ENCODE assay signal across 8 cellular contexts in genomic region chr3:12841085-12841969, GRCh38. TPM values are rescaled to one million over a fixed set of nuclear protein-coding genes. Genes with fewer than 3 reads are reported as not detected.
DNase-seq lines count a peak whose midpoint lies in the region; ATAC-seq, FAIRE-seq and TF ChIP-seq lines count a peak whose summit lies in the region.

TSS of gene RPL32 (minus strand) at chr3:12841565. CDS start at chr3:12840237, 1,328 bp downstream.

- peaks cover 26% of the 10 kb centered on the region for H3K36me3 ChIP-seq in bronchial epithelial cell (ENCODE audit: control insufficient read depth, insufficient read depth, low read length)

- H3K36me3 Mint-ChIP-seq in immature natural killer cell = peaks cover 8 to 27% (median 11%) of the 10 kb centered on the region in 3 donors

- H3K9me3 Mint-ChIP-seq in immature natural killer cell = no peaks in the 10 kb centered on the region

- peak within 1 kb of the TSS; percentile 99 to 100 (median 100) for H3K27ac Mint-ChIP-seq in immature natural killer cell

- H3K4me3 Mint-ChIP-seq in immature natural killer cell = peak within 1 kb of the TSS; percentile 95 to 99 (median 96)

- TF ChIP-seq CTCF in WI38 (IDR thresholded peaks at IDR 0.05; ENCODE audit: low read depth, low read length) = peak; percentile 73
- TF ChIP-seq CTCF in bronchial epithelial cell (IDR thresholded peaks at IDR 0.05; ENCODE audit: insufficient read depth, low read length, severe bottlenecking) = peak; percentile 71

- no peaks in the 10 kb centered on the region for H3K27me3 ChIP-seq in bronchial epithelial cell (ENCODE audit: control insufficient read depth, insufficient read depth, low read length)

- ATAC-seq in GM18909 (IDR thresholded peaks at IDR 0.05; ENCODE audit: poor library complexity, unreplicated experiment) (peak; percentile 85), HG03175 (IDR thresholded peaks at IDR 0.05; ENCODE audit: unreplicated experiment) (peak; percentile 84)

- no peak for FAIRE-seq in bronchial epithelial cell (lab: Jason Lieb, UNC)

- H3K4me1 Mint-ChIP-seq in immature natural killer cell = peaks cover 47 to 55% of the 10 kb centered on the region in 2 donors

- H3K4me3 ChIP-seq in WI38 (ENCODE audit: low read depth, low read length) = peak within 1 kb of the TSS; percentile 96
- H3K4me3 ChIP-seq in bronchial epithelial cell (ENCODE audit: low read depth, low read length) = peak within 1 kb of the TSS; percentile 83

- peaks cover 0 to 7% (median 6%) of the 10 kb centered on the region in 3 donors for H3K27me3 Mint-ChIP-seq in immature natural killer cell (ENCODE audit: low read depth in 3 of 3)

- peak; percentile 85 for DNase-seq in AG08396 (ENCODE audit: low spot score)
- DNase-seq in NCI-H2227 treated with DMSO at 0.1 percent for 48 hours (lab: John Stamatoyannopoulos, UW) = peak; percentile 98
- peak; percentile 90 for DNase-seq in bronchial epithelial cell (ENCODE audit: low read depth)
- DNase-seq in immature natural killer cell = peak; percentile 87 to 90 (median 89)
- peak; percentile 93 for DNase-seq in smooth muscle cell of the brain vasculature (ENCODE audit: low read depth, low spot score)

RNA-seq across cellular contexts. Expression of gene RPL32, which starts in this region (rescaled TPM):
- total RNA-seq in bronchial epithelial cell = 2,605 and 2,954 TPM in 2 replicates
- polyA plus RNA-seq in immature natural killer cell = 1,000 to 10,000 TPM in 2 of 3 donors, 100 to 1,000 TPM in 1; 525 to 1,812 (median 1,173) TPM

Comparison
In these comparisons a context has a peak if more than half of its experiments do, and no peak if none do; other contexts are left out.
1. Peak in every context shown above with its lines: DNase-seq, ATAC-seq and H3K4me3 ChIP-seq.